In the genomic region with DNA sequence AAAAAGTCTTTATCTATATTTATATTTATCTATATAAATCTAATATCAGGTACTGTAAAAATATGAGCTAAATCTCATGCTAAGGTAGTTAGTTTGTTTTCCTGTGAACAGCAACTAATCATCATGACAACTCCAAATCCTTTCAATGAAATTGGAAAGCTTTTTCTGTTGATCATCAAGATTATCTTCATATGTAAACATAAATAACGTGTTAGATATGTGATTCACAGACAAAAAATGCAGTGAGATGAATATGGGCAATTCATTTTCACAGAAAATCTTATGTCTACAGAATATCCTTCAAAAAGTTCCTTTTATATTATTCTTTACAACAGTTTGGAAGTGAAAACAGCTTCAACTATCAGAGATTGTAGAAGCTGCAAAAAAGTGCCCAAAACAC, we compare ENCODE assay signal across 22 cellular contexts. TPM values are rescaled to one million over a fixed set of nuclear protein-coding genes. Genes with fewer than 3 reads are reported as not detected.
DNase-seq lines count a peak whose midpoint lies in the region; ATAC-seq and TF ChIP-seq lines count a peak whose summit lies in the region.
"Had no signal": no experiment of that assay in that cellular context is flagged by ENCODE, and none has a peak within 500 bp of the region (broad histone marks: within the 10 kb centered on the region; RNA-seq: fewer than 3 reads in every experiment).

No MANE protein-coding gene starts in this region.

- no peaks in the 10 kb centered on the region; the same call in 1 of the 2 replicates for H4K20me1 ChIP-seq in GM23248 (ENCODE audit: insufficient read depth)
- peaks cover 27% of the 10 kb centered on the region for H4K20me1 ChIP-seq in smooth muscle cell (ENCODE audit: low read depth)

- no peaks in the 10 kb centered on the region for H3K9me2 ChIP-seq in GM23248 (ENCODE audit: insufficient read depth)

- H3K36me3 ChIP-seq in GM23248 (ENCODE audit: low read depth): no peaks in the 10 kb centered on the region
- 0 out of 2 replicates have a peak, but pooled peaks cover 7% of the 10 kb centered on the region for H3K36me3 ChIP-seq in RWPE2 (ENCODE audit: low read depth)
- peaks cover 0 to 6% (median 0%) of the 10 kb centered on the region in 4 donors for H3K36me3 ChIP-seq in esophagus muscularis mucosa
- no peaks in the 10 kb centered on the region for H3K36me3 ChIP-seq in smooth muscle cell (ENCODE audit: low read depth)
- H3K36me3 ChIP-seq: HAP-1 had no signal

- DNase-seq in GM23248 (peak; percentile 28), RWPE2 (ENCODE audit: low spot score) (no peak), esophagus muscularis mucosa (ENCODE audit: extremely low spot score) (no peak), smooth muscle cell (lab: John Stamatoyannopoulos, UW; ENCODE audit: unreplicated experiment) (no peak), NCI-H2171 (lab: John Stamatoyannopoulos, UW) (no peak), activated gamma-delta T cell (lab: John Stamatoyannopoulos, UW) (no peak)
- DNase-seq: activated B cell treated with CpG ODN at 0.5 μM for 24 hours; activated CD4-positive, alpha-beta T cell treated with anti-CD3 and anti-CD28 coated beads, Interleukin-2, amount 50 U/mL, for 48 hours; activated effector memory CD4-positive, alpha-beta T cell treated with Interleukin-2 at 50 U/mL for 16 hours; AML-193; caudate nucleus; DMS53; foreskin keratinocyte; hypothalamus; mucosa of descending colon; NCI-H1105; NCI-H2081; stimulated activated CD4-positive, alpha-beta T cell treated with anti-CD3 and anti-CD28 coated beads, Interleukin-1b, Interleukin-23, amount 100 ng/mL, for 48 hours; testis had no signal

- ATAC-seq in RWPE2 (ENCODE audit: low read depth) (no peak), GM18502 (IDR thresholded peaks at IDR 0.05; ENCODE audit: poor library complexity, unreplicated experiment) (no peak)
- ATAC-seq: foreskin keratinocyte; mucosa of descending colon; stimulated activated memory B cell treated with anti-CD40 and anti-IgM and Interleukin-4, amounts not matched to agents 10 μg/mL and 1 μg/mL and 100 μg/mL, for 72 hours had no signal

- no peak overlapping the region for H3K9ac ChIP-seq in GM23248
- H3K9ac ChIP-seq in smooth muscle cell (ENCODE audit: low read depth): no peak overlapping the region

- H3K79me2 ChIP-seq in GM23248 (ENCODE audit: insufficient read depth) (no peaks in the 10 kb centered on the region), smooth muscle cell (ENCODE audit: low read depth) (no peaks in the 10 kb centered on the region)

- peaks cover 37% of the 10 kb centered on the region for H3F3A ChIP-seq in GM23248 (ENCODE audit: insufficient read depth)
- H3F3A ChIP-seq in smooth muscle cell (ENCODE audit: low read depth): peaks cover 18% of the 10 kb centered on the region

- intact Hi-C loops in esophagus muscularis mucosa (cut with DNase I): no loop called here

- H3K4me2 ChIP-seq in GM23248 (ENCODE audit: unreplicated experiment): no peak overlapping the region
- no peak overlapping the region for H3K4me2 ChIP-seq in smooth muscle cell

- H3K27ac ChIP-seq in GM23248 (0 out of 2 replicates have a peak overlapping the region, but pooled peaks have one; percentile 2), RWPE2 (ENCODE audit: poor library complexity, severe bottlenecking) (peak overlapping the region; percentile 79), esophagus muscularis mucosa (replicated peaks in 1 of 4) (peak overlapping the region; percentile 78 to 85 (median 82)), smooth muscle cell (ENCODE audit: low read depth) (peak overlapping the region; percentile 90)
- H3K27ac ChIP-seq: foreskin keratinocyte had no signal

- 13 to 25% methylated on average over 1 of the region's 1 CpG for WGBS in GM23248 (ENCODE audit: low coverage in 1 of 2, low lambda C conversion rate in 2 of 2, missing lambda C conversion rate in 2 of 2), 2 experiments
- 31% methylated on average over 1 of the region's 1 CpG for WGBS in esophagus muscularis mucosa
- 25% methylated on average over 1 of the region's 1 CpG for WGBS in smooth muscle cell (ENCODE audit: low lambda C conversion rate)

- H3K4me3 ChIP-seq in GM23248 (no peak overlapping the region), RWPE2 (ENCODE audit: severe bottlenecking) (no peak overlapping the region), esophagus muscularis mucosa (no peak overlapping the region), smooth muscle cell (no peak overlapping the region)
- H3K4me3 ChIP-seq: HAP-1, mucosa of descending colon, testis had no signal

- H3K4me1 ChIP-seq in GM23248 (ENCODE audit: insufficient read depth): peaks cover 38% of the 10 kb centered on the region
- peaks cover 25% of the 10 kb centered on the region for H3K4me1 ChIP-seq in RWPE2 (ENCODE audit: insufficient read depth, poor library complexity, severe bottlenecking)
- H3K4me1 ChIP-seq in esophagus muscularis mucosa: peaks cover 29 to 72% (median 68%) of the 10 kb centered on the region in 4 donors
- no peaks in the 10 kb centered on the region for H3K4me1 ChIP-seq in smooth muscle cell (ENCODE audit: low read depth)
- H3K4me1 ChIP-seq: testis had no signal

- H3K9me3 ChIP-seq in GM23248 (ENCODE audit: low read depth): no peaks in the 10 kb centered on the region
- H3K9me3 ChIP-seq in RWPE2 (ENCODE audit: severe bottlenecking): no peaks in the 10 kb centered on the region
- no peaks in the 10 kb centered on the region for H3K9me3 ChIP-seq in esophagus muscularis mucosa
- no peaks in the 10 kb centered on the region for H3K9me3 ChIP-seq in smooth muscle cell (replicated peaks; ENCODE audit: low read depth)
- H3K9me3 ChIP-seq: HAP-1, mucosa of descending colon, testis had no signal

- no peak for TF ChIP-seq EP300 in esophagus muscularis mucosa (IDR thresholded peaks at IDR 0.05)

- in situ Hi-C loops in GM23248 (cut with MboI): no loop called here

- H2AFZ ChIP-seq in GM23248 (no peak overlapping the region), smooth muscle cell (ENCODE audit: low read depth) (no peak overlapping the region)

- H3K27me3 ChIP-seq in GM23248 (replicated peaks; ENCODE audit: insufficient read depth): no peaks in the 10 kb centered on the region
- H3K27me3 ChIP-seq in RWPE2 (ENCODE audit: insufficient read depth, poor library complexity, severe bottlenecking): no peaks in the 10 kb centered on the region
- H3K27me3 ChIP-seq in esophagus muscularis mucosa: no peaks in the 10 kb centered on the region
- no peaks in the 10 kb centered on the region for H3K27me3 ChIP-seq in smooth muscle cell (ENCODE audit: low read depth)
- H3K27me3 ChIP-seq: foreskin keratinocyte, testis had no signal

- TF ChIP-seq CTCF in RWPE2 (IDR thresholded peaks at IDR 0.05; ENCODE audit: poor library complexity, severe bottlenecking) (no peak), esophagus muscularis mucosa (IDR thresholded peaks at IDR 0.05) (no peak), smooth muscle cell (IDR thresholded peaks at IDR 0.05; ENCODE audit: borderline replicate concordance, insufficient read depth, poor library complexity, severe bottlenecking) (no peak)

- no peak for TF ChIP-seq POLR2A in esophagus muscularis mucosa (IDR thresholded peaks at IDR 0.05; ENCODE audit: low read depth)

RNA-seq across cellular contexts. Expression of a gene that starts 41.7 kb away (rescaled TPM):
- 9.1 and 13.7 TPM in 2 replicates for total RNA-seq in GM23248 (2014; rRNA removed; shearing (Covaris generic))
- 23.0 and 23.1 TPM in 2 replicates for polyA plus RNA-seq in GM23248 (2016; fragmentation: Nextera tagmentation; extraction: Ambion mirVana)
- 10 to 100 TPM; 13.1 to 18.7 (median 14.8) TPM for total RNA-seq in esophagus muscularis mucosa
- 7.4 and 17.3 TPM in 2 replicates for total RNA-seq in smooth muscle cell
- polyA plus RNA-seq in smooth muscle cell: 14.6 and 15.0 TPM in 2 replicates

Comparison
In these comparisons a context has a peak if more than half of its experiments do, and no peak if none do; other contexts are left out.
1. H3K27ac ChIP-seq: peak in every context shown above with its lines; median percentile 90 in smooth muscle cell; 82 in esophagus muscularis mucosa; 79 in RWPE2; 2 in GM23248.